1 cellular context compared by ENCODE assay signal in the genomic region with DNA sequence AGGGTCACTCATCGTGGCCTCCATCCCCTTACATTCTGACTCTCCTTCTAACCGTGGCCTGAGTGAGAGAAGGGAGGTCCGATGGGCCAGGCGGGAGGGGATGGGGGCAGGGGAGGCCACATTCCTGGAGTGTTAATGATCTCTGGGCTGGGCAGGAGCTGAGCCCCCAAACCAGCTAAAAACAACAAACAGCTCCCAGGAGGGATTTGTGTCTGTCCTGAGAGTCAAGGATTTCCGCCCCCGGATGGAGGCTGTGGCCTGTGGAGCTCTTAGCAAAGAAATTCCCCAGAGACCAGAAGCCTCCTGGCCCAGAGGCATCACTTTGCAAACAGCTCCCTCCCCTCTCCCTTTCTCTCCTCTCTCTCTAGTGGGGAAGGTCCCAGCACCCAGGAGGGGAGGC.
A peak's percentile ranks its signal among the peaks of the same experiment; 100 is the strongest.
TF ChIP-seq lines count a peak whose summit lies in the region.

No MANE protein-coding gene starts in this region.

TF ChIP-seq in H1, 55 proteins besides CTCF, POLR2A, EP300 and RAD21 (continued from another document):
- TF ChIP-seq YY1 (IDR thresholded peaks at IDR 0.05; ENCODE audit: low read depth, low read length) (no peak), EZH2 (IDR thresholded peaks at IDR 0.05; ENCODE audit: low read depth, low read length, severe bottlenecking) (no peak), RXRA (IDR thresholded peaks at IDR 0.05; ENCODE audit: insufficient read depth, low read depth, low read length) (no peak), HDAC6 (IDR thresholded peaks at IDR 0.05; ENCODE audit: low read depth, low read length) (no peak), SP4 (IDR thresholded peaks at IDR 0.05; ENCODE audit: low read length) (no peak), BCL11A (IDR thresholded peaks at IDR 0.05; ENCODE audit: low read depth in 2 of 2, low read length in 2 of 2) (no peak), JUND (IDR thresholded peaks at IDR 0.05; ENCODE audit: low read length) (no peak), NRF1 (IDR thresholded peaks at IDR 0.05; ENCODE audit: low read depth, low read length) (no peak), TEAD4 (IDR thresholded peaks at IDR 0.05; ENCODE audit: low read depth, low read length) (peak; percentile 73), POLR2AphosphoS5 (IDR thresholded peaks at IDR 0.05; ENCODE audit: low read depth, low read length) (no peak), SUZ12 (IDR thresholded peaks at IDR 0.05; ENCODE audit: low read length) (no peak), CHD1 (IDR thresholded peaks at IDR 0.05; ENCODE audit: low read depth, low read length) (no peak), RNF2 (IDR thresholded peaks at IDR 0.05; ENCODE audit: borderline replicate concordance, low read depth, low read length, missing control alignments, poor library complexity, severe bottlenecking) (no peak)
TF ChIP-seq in H1: peak in this region for 2.
